Comparison of ENCODE assay signal across 22 cellular contexts in genomic region chr13:87827479-87827878, GRCh38.
DNase-seq lines count a peak whose midpoint lies in the region; ATAC-seq and TF ChIP-seq lines count a peak whose summit lies in the region.
"Had no signal": no experiment of that assay in that cellular context is flagged by ENCODE, and none has a peak within 500 bp of the region (broad histone marks: within the 10 kb centered on the region; RNA-seq: fewer than 3 reads in every experiment).

No MANE protein-coding gene starts in this region.

- no peaks in the 10 kb centered on the region for H3K27me3 ChIP-seq in tibial nerve
- H3K27me3 ChIP-seq: BLaER1, left lung had no signal

- H3K4me1 ChIP-seq in tibial nerve = no peaks in the 10 kb centered on the region
- H3K4me1 ChIP-seq: BLaER1, left lung had no signal

- TF ChIP-seq POLR2A in tibial nerve (IDR thresholded peaks at IDR 0.05) = no peak

- no peaks in the 10 kb centered on the region for H3K36me3 ChIP-seq in tibial nerve
- H3K36me3 ChIP-seq: BLaER1, left lung had no signal

- no peak overlapping the region for H3K27ac ChIP-seq in tibial nerve
- H3K27ac ChIP-seq: BLaER1, left lung had no signal

- no peak for TF ChIP-seq CTCF in epithelial cell of proximal tubule (conservative IDR thresholded peaks at IDR 0.05; ENCODE audit: low read depth, low read length)
- TF ChIP-seq CTCF in tibial nerve (IDR thresholded peaks at IDR 0.05) = no peak

- DNase-seq in Ammon's horn (ENCODE audit: low spot score) = peak; percentile 34
- DNase-seq in NCI-H69 (lab: John Stamatoyannopoulos, UW) = peak; percentile 49
- DNase-seq in epithelial cell of proximal tubule (ENCODE audit: low read depth) = peak; percentile 78
- DNase-seq in skeletal muscle cell (ENCODE audit: low read depth) = peak; percentile 76
- DNase-seq in DMS153 treated with DMSO at 0.1 percent for 48 hours (lab: John Stamatoyannopoulos, UW; ENCODE audit: unreplicated experiment) = no peak
- no peak for DNase-seq in NOMO-1 treated with dmso at 0.1 percent for 144 hours (lab: John Stamatoyannopoulos, UW; ENCODE audit: unreplicated experiment)
- DNase-seq in tibial nerve (ENCODE audit: low spot score in 2 of 2) = no peak
- DNase-seq: activated CD4-positive, alpha-beta T cell treated with anti-CD3 and anti-CD28 coated beads, Interleukin-2, amount 10 ng/mL, durations not matched to agents 7 days and 5 days; activated CD8-positive, alpha-beta memory T cell treated with anti-CD3 and anti-CD28 coated beads, Interleukin-2, amount 50 U/mL, for 4 hours; activated gamma-delta T cell; amygdala; foreskin melanocyte; left lung; mucosa of descending colon; NCI-H187; NCI-H446; stimulated activated naive CD8-positive, alpha-beta T cell treated with anti-CD3 and anti-CD28 coated beads, Interleukin-15, Interleukin-2, amounts not matched to agents 100 U/mL and 50 U/mL, for 24 hours; SW 1271; trophoblast cell had no signal

- H3K9me3 ChIP-seq in tibial nerve = no peaks in the 10 kb centered on the region
- H3K9me3 ChIP-seq: BLaER1, left lung, mucosa of descending colon had no signal

- no peak for TF ChIP-seq EP300 in tibial nerve (IDR thresholded peaks at IDR 0.05)

- no peak for ATAC-seq in GM19452 (IDR thresholded peaks at IDR 0.05; ENCODE audit: unreplicated experiment)
- ATAC-seq: left lung; mucosa of descending colon; Right ventricle myocardium inferior; stimulated activated naive CD8-positive, alpha-beta T cell treated with anti-CD3 and anti-CD28 coated beads, Interleukin-15, Interleukin-2, amounts not matched to agents 100 U/mL and 50 U/mL, for 24 hours had no signal

- 95 to 97% methylated on average over 4 of the region's 4 CpGs for WGBS in tibial nerve, 2 donors

- H3K4me3 ChIP-seq in epithelial cell of proximal tubule (ENCODE audit: low read depth, low read length) (no peak overlapping the region), skeletal muscle cell (ENCODE audit: low read depth, low read length) (no peak overlapping the region), tibial nerve (no peak overlapping the region)
- H3K4me3 ChIP-seq: BLaER1, left lung, mucosa of descending colon had no signal

Comparison
In these comparisons a context has a peak if more than half of its experiments do, and no peak if none do; other contexts are left out.
1. DNase-seq: peak in Ammon's horn (single experiment), NCI-H69 (single experiment), epithelial cell of proximal tubule (single experiment) and skeletal muscle cell (single experiment); none in DMS153 treated with DMSO at 0.1 percent for 48 hours (single experiment), NOMO-1 treated with dmso at 0.1 percent for 144 hours (single experiment) and tibial nerve (0 of 2).